ENCODE assay signal across 8 cellular contexts in the genomic region with DNA sequence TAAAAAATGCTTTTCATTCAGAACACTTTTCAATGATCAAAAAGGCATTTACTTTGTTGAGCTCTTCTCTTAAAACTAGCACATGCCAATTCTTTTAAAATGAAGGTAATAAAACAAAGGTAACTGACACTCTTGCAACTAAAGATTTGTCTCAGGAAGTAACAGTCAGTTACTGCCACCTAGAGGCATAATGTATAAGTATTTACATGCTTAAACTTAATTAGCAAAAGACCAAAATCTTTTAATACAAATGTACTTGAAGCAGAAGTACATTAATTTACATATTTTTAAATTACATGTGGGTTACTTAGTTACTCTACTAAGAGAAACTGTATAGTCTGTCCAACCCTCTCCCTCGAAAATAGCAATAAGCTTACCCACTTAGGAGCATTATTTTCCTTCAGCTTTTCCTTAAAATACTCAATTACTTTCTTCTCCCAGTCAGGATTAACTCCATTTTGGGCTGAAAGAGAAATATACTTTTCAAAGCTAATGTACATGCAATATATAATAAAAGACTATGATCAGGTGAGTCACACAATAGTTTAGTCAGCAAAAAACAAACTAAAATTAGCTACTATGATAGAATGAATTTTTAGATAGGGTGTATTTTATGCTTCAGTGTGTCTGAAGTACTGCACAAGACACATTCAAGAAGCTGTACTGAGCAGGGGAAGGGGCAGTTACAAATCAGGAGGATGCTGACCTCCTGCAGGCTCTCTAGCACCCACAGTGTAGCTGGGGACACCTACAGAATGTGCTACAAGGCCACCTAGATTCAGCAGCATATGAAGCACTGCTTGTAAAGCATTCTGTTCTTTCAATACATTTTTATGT. TPM values are rescaled to one million over a fixed set of nuclear protein-coding genes. Genes with fewer than 3 reads are reported as not detected.
DNase-seq lines count a peak whose midpoint lies in the region; ATAC-seq and TF ChIP-seq lines count a peak whose summit lies in the region.

No MANE protein-coding gene starts in this region.

- peak overlapping the region in 6 of 7 donors; percentile 12 to 74 (median 24) for H3K27ac Mint-ChIP-seq in CD4-positive, alpha-beta memory T cell

- POLR2A ChIA-PET in CD4-positive, alpha-beta memory T cell (lab: Charles Lee; ENCODE audit: partially characterized antibody), result interaction anchor here (0.9 to 3.0 kb wide), 4 partner anchors 13 to 204 kb away, joined by 3 to 27 read pairs (median 4); a partner anchor contains a TSS

- peaks cover 36% of the 10 kb centered on the region for H3K4me1 ChIP-seq in CD4-positive, alpha-beta memory T cell (ENCODE audit: insufficient read depth, low read length)
- H3K4me1 ChIP-seq in RWPE2 (ENCODE audit: insufficient read depth, poor library complexity, severe bottlenecking), result peaks cover 3% of the 10 kb centered on the region
- H3K4me1 ChIP-seq in ovary (ENCODE audit: insufficient read depth), result no peaks in the 10 kb centered on the region

- CTCF ChIA-PET in CD4-positive, alpha-beta memory T cell (lab: Charles Lee; ENCODE audit: partially characterized antibody), result interaction anchor here (0.6 to 7.5 kb wide), 29 partner anchors 10 to 590 kb away, joined by 3 to 105 read pairs (median 5); a partner anchor contains a TSS

- TF ChIP-seq EP300 in ovary (IDR thresholded peaks at IDR 0.05), result no peak

- H3K9me3 Mint-ChIP-seq in CD4-positive, alpha-beta memory T cell, result peaks cover 0 to 10% (median 5%) of the 10 kb centered on the region in 8 donors

- H3K9me3 ChIP-seq in CD4-positive, alpha-beta memory T cell (ENCODE audit: control insufficient read depth in 1 of 2, low read length in 2 of 2), result peaks cover 0 to 4% of the 10 kb centered on the region in 2 donors
- no peaks in the 10 kb centered on the region for H3K9me3 ChIP-seq in RWPE2 (ENCODE audit: severe bottlenecking)
- H3K9me3 ChIP-seq in ovary, result no peaks in the 10 kb centered on the region

- WGBS in ovary, 3 donors, result 50 to 62% (median 53%) methylated on average over 1 of the region's 1 CpG

- no peak for TF ChIP-seq POLR2A in ovary (IDR thresholded peaks at IDR 0.05)

- peak; percentile 49 for ATAC-seq in GM19395 (IDR thresholded peaks at IDR 0.05; ENCODE audit: unreplicated experiment)
- ATAC-seq in RWPE2 (ENCODE audit: low read depth), result peak; percentile 33; the same call in 1 of the 3 replicates
- no peak for ATAC-seq in HG02678 (IDR thresholded peaks at IDR 0.05; ENCODE audit: unreplicated experiment)

- H3K4me1 Mint-ChIP-seq in CD4-positive, alpha-beta memory T cell, result peaks cover 26 to 50% (median 39%) of the 10 kb centered on the region in 4 donors

- no peaks in the 10 kb centered on the region for H3K27me3 Mint-ChIP-seq in CD4-positive, alpha-beta memory T cell

- H3K27ac ChIP-seq in CD4-positive, alpha-beta memory T cell (ENCODE audit: low read depth, low read length), result no peak overlapping the region
- no peak overlapping the region for H3K27ac ChIP-seq in RWPE2 (ENCODE audit: poor library complexity, severe bottlenecking)
- peak overlapping the region; percentile 26 for H3K27ac ChIP-seq in epithelial cell of prostate
- no peak overlapping the region for H3K27ac ChIP-seq in ovary

- peaks cover 19 to 31% of the 10 kb centered on the region in 2 donors for H3K36me3 Mint-ChIP-seq in CD4-positive, alpha-beta memory T cell

- no peaks in the 10 kb centered on the region for H3K27me3 ChIP-seq in CD4-positive, alpha-beta memory T cell (ENCODE audit: insufficient read depth, low read length)
- no peaks in the 10 kb centered on the region for H3K27me3 ChIP-seq in RWPE2 (ENCODE audit: insufficient read depth, poor library complexity, severe bottlenecking)
- H3K27me3 ChIP-seq in ovary, result no peaks in the 10 kb centered on the region

- H3K4me3 ChIP-seq in CD4-positive, alpha-beta memory T cell (ENCODE audit: low read length in 2 of 2), result no peak overlapping the region
- H3K4me3 ChIP-seq in RWPE2 (ENCODE audit: severe bottlenecking) (no peak overlapping the region), ovary (no peak overlapping the region)

- H3K36me3 ChIP-seq in CD4-positive, alpha-beta memory T cell (ENCODE audit: insufficient read depth, low read length), result peaks cover 7% of the 10 kb centered on the region
- H3K36me3 ChIP-seq in RWPE2 (ENCODE audit: low read depth), result peaks cover 56% of the 10 kb centered on the region
- H3K36me3 ChIP-seq in ovary, result no peaks in the 10 kb centered on the region

- intact Hi-C loops in CD4-positive, alpha-beta memory T cell (cut with micrococcal nuclease), result loop anchor here (1.0 kb wide), 4 partner anchors 13 to 251 kb away; a partner anchor contains a TSS
- intact Hi-C loops in ovary (cut with DNase I), result no loop called here
- intact Hi-C loops in posterior cingulate gyrus (cut with DNase I), result loop anchor here (1.0 to 5.0 kb wide), 3 partner anchors 109 to 252 kb away; no protein-coding TSS in a partner anchor

- TF ChIP-seq CTCF in RWPE2 (IDR thresholded peaks at IDR 0.05; ENCODE audit: poor library complexity, severe bottlenecking) (peak; percentile 87), ovary (IDR thresholded peaks at IDR 0.05) (peak in 2 of 3 donors; percentile 20 to 49)

- H3K4me3 Mint-ChIP-seq in CD4-positive, alpha-beta memory T cell, result no peak overlapping the region

- peak in 4 of 5 donors; percentile 45 to 52 (median 50) for DNase-seq in CD4-positive, alpha-beta memory T cell
- DNase-seq in RWPE2 (ENCODE audit: low spot score) (no peak), epithelial cell of prostate (ENCODE audit: low read depth, low spot score) (no peak), ovary (no peak), posterior cingulate gyrus (no peak), NCI-H1048 (lab: John Stamatoyannopoulos, UW) (no peak)

RNA-seq across cellular contexts. Expression of a gene that starts 13.0 kb away (rescaled TPM):
- total RNA-seq in CD4-positive, alpha-beta memory T cell, result 10 to 100 TPM; 54.8 to 56.2 TPM
- 10 to 100 TPM; 68.0 to 70.5 TPM for polyA plus RNA-seq in CD4-positive, alpha-beta memory T cell
- 10 to 100 TPM; 36.2 to 61.0 (median 52.5) TPM for total RNA-seq in ovary
- 10 to 100 TPM; 31.7 to 50.6 TPM for polyA plus RNA-seq in ovary

RNA-seq across cellular contexts. Expression of a gene that starts 32.9 kb away (rescaled TPM):
- total RNA-seq in CD4-positive, alpha-beta memory T cell, result 10 to 100 TPM; 68.7 to 70.0 TPM
- polyA plus RNA-seq in CD4-positive, alpha-beta memory T cell, result 10 to 100 TPM; 51.6 to 58.9 TPM
- 10 to 100 TPM; 16.0 to 58.0 (median 51.9) TPM for total RNA-seq in ovary
- polyA plus RNA-seq in ovary, result 10 to 100 TPM; 11.5 to 37.1 TPM

Comparison
In these comparisons a context has a peak if more than half of its experiments do, and no peak if none do; other contexts are left out.
1. DNase-seq: peak in CD4-positive, alpha-beta memory T cell (4 of 5); none in RWPE2 (single experiment), epithelial cell of prostate (single experiment), ovary (0 of 5), posterior cingulate gyrus (0 of 10) and NCI-H1048 (single experiment).
2. intact Hi-C loops: an anchor here in CD4-positive, alpha-beta memory T cell (1.0 kb wide) and posterior cingulate gyrus (1.0 to 5.0 kb wide); none called in ovary.